36 cellular contexts compared by ENCODE assay signal in the genomic region with DNA sequence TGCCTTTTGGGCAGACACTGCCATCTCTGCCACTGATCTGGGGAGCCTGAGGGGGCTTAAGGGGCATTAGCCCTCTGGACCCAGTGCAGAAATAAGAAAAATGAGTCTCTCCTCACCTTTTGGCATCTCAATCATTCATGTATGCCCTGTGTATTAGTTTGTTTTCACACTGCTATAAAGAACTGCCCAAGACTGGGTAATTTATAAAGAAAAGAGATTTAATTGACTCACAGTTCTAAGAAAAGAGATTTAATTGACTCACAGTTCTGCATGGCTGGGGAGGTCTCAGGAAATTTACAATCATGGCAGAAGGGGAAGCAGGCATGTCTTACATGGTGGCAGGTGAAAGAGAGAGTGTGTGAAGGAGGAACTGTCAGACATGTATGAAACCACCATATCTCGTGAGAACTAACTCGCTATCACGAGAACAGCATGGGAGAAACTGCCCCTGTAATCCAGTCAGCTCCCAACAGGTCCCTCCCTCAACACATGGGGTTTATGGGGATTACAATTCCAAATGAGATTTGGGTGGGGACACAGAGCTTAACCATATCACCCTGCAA. TPM values are rescaled to one million over a fixed set of nuclear protein-coding genes. Genes with fewer than 3 reads are reported as not detected.
"Had no signal": no experiment of that assay in that cellular context is flagged by ENCODE, and none has a peak within 500 bp of the region (broad histone marks: within the 10 kb centered on the region; RNA-seq: fewer than 3 reads in every experiment).

No MANE protein-coding gene starts in this region.

- H3K9me3 ChIP-seq: gastroesophageal sphincter, left ventricle myocardium inferior, pancreas, prostate gland, testis, transverse colon had no signal

- H3K4me2 ChIP-seq: hepatocyte had no signal

- H3K27me3 ChIP-seq: gastroesophageal sphincter, pancreas, testis, transverse colon had no signal

- H3K9me3 Mint-ChIP-seq: activated naive CD4-positive, alpha-beta T cell treated with anti-CD3 and anti-CD28 coated beads, Interleukin-2, amount 50 U/mL, for 72 hours; activated T-cell treated with anti-CD3 and anti-CD28 coated beads, Interleukin-2, amount 50 U/mL, for 4 hours; activated T-helper 17 cell treated with anti-CD3 and anti-CD28 coated beads, Interleukin-2, amount 50 U/mL, for 72 hours; effector memory CD8-positive, alpha-beta T cell had no signal

- H3K79me2 ChIP-seq: hepatocyte had no signal

- H3K4me1 ChIP-seq: left ventricle myocardium inferior, pancreas, prostate gland, testis, transverse colon had no signal

- H3K4me3 Mint-ChIP-seq: activated T-cell treated with anti-CD3 and anti-CD28 coated beads, Interleukin-2, amount 50 U/mL, for 4 hours; activated T-helper 17 cell treated with anti-CD3 and anti-CD28 coated beads, Interleukin-2, amount 50 U/mL, for 72 hours; effector memory CD8-positive, alpha-beta T cell; naive thymus-derived CD4-positive, alpha-beta T cell; T-helper 17 cell had no signal

- H3K4me3 ChIP-seq: coronary artery, gastroesophageal sphincter, hepatocyte, left ventricle myocardium inferior, pancreas, prostate gland, skin epidermis, testis, transverse colon had no signal

- ATAC-seq: activated naive CD4-positive, alpha-beta T cell treated with anti-CD3 and anti-CD28 coated beads, Interleukin-2, amount 50 U/mL, for 72 hours; activated T-helper 17 cell treated with anti-CD3 and anti-CD28 coated beads, Interleukin-2, amount 50 U/mL, for 72 hours; effector memory CD8-positive, alpha-beta T cell; gastroesophageal sphincter; naive thymus-derived CD4-positive, alpha-beta T cell; pancreas; sciatic nerve; T-helper 17 cell had no signal

- H3K36me3 ChIP-seq: gastroesophageal sphincter, left ventricle myocardium inferior, pancreas, prostate gland, transverse colon, WERI-Rb-1 had no signal

- H2AFZ ChIP-seq: hepatocyte had no signal

- H3K27me3 Mint-ChIP-seq: activated T-helper 17 cell treated with anti-CD3 and anti-CD28 coated beads, Interleukin-2, amount 50 U/mL, for 72 hours had no signal

- H3K4me1 Mint-ChIP-seq: activated T-helper 17 cell treated with anti-CD3 and anti-CD28 coated beads, Interleukin-2, amount 50 U/mL, for 72 hours; naive thymus-derived CD4-positive, alpha-beta T cell had no signal

- DNase-seq: activated CD4-positive, alpha-beta T cell treated with anti-CD3 and anti-CD28 coated beads for 48 hours; activated CD4-positive, alpha-beta T cell treated with anti-CD3 and anti-CD28 coated beads, Interleukin-2, amount 50 U/mL, for 48 hours; activated gamma-delta T cell treated with Interleukin-2 at 50 U/mL for 16 hours; activated T-cell treated with anti-CD3 and anti-CD28 coated beads, Interleukin-2, amount 50 U/mL, for 4 hours; anterior cingulate cortex; cerebellar nuclear complex; effector memory CD8-positive, alpha-beta T cell; erythroblast; islet precursor cell; left ventricle myocardium inferior; midbrain; naive thymus-derived CD4-positive, alpha-beta T cell; nucleus accumbens; pancreas; retina; stimulated activated CD4-positive, alpha-beta T cell treated with anti-CD3 and anti-CD28 coated beads, Interleukin-4, amount 100 ng/mL, for 24 hours; stimulated activated naive CD4-positive, alpha-beta T cell; T-helper 17 cell; T1000; testis; transverse colon; WERI-Rb-1 had no signal

- H3K27ac ChIP-seq: gastroesophageal sphincter, hepatocyte, left ventricle myocardium inferior, pancreas, prostate gland, skin epidermis, testis, transverse colon, WERI-Rb-1 had no signal

- H3K36me3 Mint-ChIP-seq: activated naive CD4-positive, alpha-beta T cell treated with anti-CD3 and anti-CD28 coated beads, Interleukin-2, amount 50 U/mL, for 72 hours; naive thymus-derived CD4-positive, alpha-beta T cell had no signal

- H3K27ac Mint-ChIP-seq: activated naive CD4-positive, alpha-beta T cell treated with anti-CD3 and anti-CD28 coated beads, Interleukin-2, amount 50 U/mL, for 72 hours; activated T-helper 17 cell treated with anti-CD3 and anti-CD28 coated beads, Interleukin-2, amount 50 U/mL, for 72 hours; effector memory CD8-positive, alpha-beta T cell; naive thymus-derived CD4-positive, alpha-beta T cell; T-helper 17 cell had no signal

RNA-seq across cellular contexts. Expression of a gene that starts 21.5 kb away (rescaled TPM):
- total RNA-seq: activated naive CD4-positive, alpha-beta T cell treated with anti-CD3 and anti-CD28 coated beads, Interleukin-2, amount 50 U/mL, for 72 hours; activated T-cell treated with anti-CD3 and anti-CD28 coated beads, Interleukin-2, amount 50 U/mL, for 4 hours; activated T-helper 17 cell treated with anti-CD3 and anti-CD28 coated beads, Interleukin-2, amount 50 U/mL, for 72 hours; bronchial epithelial cell; fibroblast of lung; fibroblast of villous mesenchyme; gastroesophageal sphincter; hepatocyte; left ventricle myocardium inferior; lung microvascular endothelial cell; naive thymus-derived CD4-positive, alpha-beta T cell; prostate gland; sciatic nerve; T-helper 17 cell; testis; transverse colon; urinary bladder had no signal
- polyA plus RNA-seq: fibroblast of lung; hepatocyte; naive thymus-derived CD4-positive, alpha-beta T cell; neural cell; urinary bladder had no signal

RNA-seq across cellular contexts. Expression of a gene that starts 43.2 kb away (rescaled TPM):
- total RNA-seq: activated naive CD4-positive, alpha-beta T cell treated with anti-CD3 and anti-CD28 coated beads, Interleukin-2, amount 50 U/mL, for 72 hours; activated T-cell treated with anti-CD3 and anti-CD28 coated beads, Interleukin-2, amount 50 U/mL, for 4 hours; activated T-helper 17 cell treated with anti-CD3 and anti-CD28 coated beads, Interleukin-2, amount 50 U/mL, for 72 hours; bronchial epithelial cell; fibroblast of lung; left ventricle myocardium inferior; lung microvascular endothelial cell; naive thymus-derived CD4-positive, alpha-beta T cell; prostate gland; sciatic nerve; T-helper 17 cell; testis; transverse colon; urinary bladder had no signal
- polyA plus RNA-seq: fibroblast of lung; naive thymus-derived CD4-positive, alpha-beta T cell; neural cell had no signal
